In the genomic region with DNA sequence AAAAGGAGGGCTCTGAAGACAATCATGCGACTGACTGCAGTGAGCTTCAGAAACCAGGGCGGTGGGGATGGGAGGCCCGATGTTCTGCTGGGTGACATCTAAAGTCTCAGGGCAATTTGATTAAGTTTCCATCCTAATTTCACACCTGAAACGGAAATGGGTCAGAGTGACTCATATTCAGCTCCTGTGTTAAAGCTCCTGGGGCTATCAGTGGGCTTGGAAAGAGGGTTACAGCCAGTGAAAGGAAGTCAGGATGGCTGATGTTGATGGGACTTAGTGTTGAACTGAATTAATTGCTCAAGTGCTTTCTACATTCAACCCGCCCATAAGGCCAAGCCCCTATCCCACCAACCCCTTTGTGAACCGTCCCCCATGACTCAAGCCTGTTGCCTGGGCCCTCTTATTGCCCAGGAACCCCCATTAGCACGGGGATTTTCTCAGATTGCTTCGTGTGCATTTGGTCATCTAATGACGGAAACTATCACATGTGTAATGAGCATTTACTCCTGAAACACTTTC, we compare ENCODE assay signal across 10 cellular contexts. TPM values are rescaled to one million over a fixed set of nuclear protein-coding genes. Genes with fewer than 3 reads are reported as not detected.
A peak's percentile ranks its signal among the peaks of the same experiment; 100 is the strongest.
DNase-seq lines count a peak whose midpoint lies in the region; ATAC-seq, FAIRE-seq and TF ChIP-seq lines count a peak whose summit lies in the region.
"Had no signal": no experiment of that assay in that cellular context is flagged by ENCODE, and none has a peak within 500 bp of the region (broad histone marks: within the 10 kb centered on the region; RNA-seq: fewer than 3 reads in every experiment).

No MANE protein-coding gene starts in this region.

- no peak overlapping the region for H2AFZ ChIP-seq in SK-N-SH (ENCODE audit: low read depth)

- CTCF ChIA-PET in SK-N-SH (lab: Yijun Ruan, JAX) = interaction anchor here (1.3 kb wide), 1 partner anchor 27 kb away, joined by 3 read pairs; no protein-coding TSS in a partner anchor

- no peak for TF ChIP-seq EP300 in SK-N-SH (IDR thresholded peaks at IDR 0.05; ENCODE audit: borderline replicate concordance in 1 of 2, low read depth in 1 of 2, low read length in 1 of 2)

- WGBS in SK-N-SH (ENCODE audit: low lambda C conversion rate) = 82% methylated on average over 9 of the region's 9 CpGs

- no peaks in the 10 kb centered on the region for H3K9me3 ChIP-seq in kidney (ENCODE audit: control insufficient read depth in 1 of 2, low read length in 2 of 2)
- no peaks in the 10 kb centered on the region for H3K9me3 ChIP-seq in SK-N-SH
- no peaks in the 10 kb centered on the region for H3K9me3 ChIP-seq in Peyer's patch
- H3K9me3 ChIP-seq: thoracic aorta had no signal

- FAIRE-seq in GM12891 (lab: Jason Lieb, UNC) (peak; percentile 93), kidney (lab: Jason Lieb, UNC) (no peak)

- H3K4me3 ChIP-seq in kidney (ENCODE audit: low read length in 2 of 2) (no peak overlapping the region), SK-N-SH (ENCODE audit: low read depth in 2 of 2, low read length in 1 of 2) (no peak overlapping the region), Peyer's patch (no peak overlapping the region)
- H3K4me3 ChIP-seq: thoracic aorta had no signal

- H3K9me2 ChIP-seq in SK-N-SH = no peaks in the 10 kb centered on the region

- DNase-seq in GM12891 (ENCODE audit: insufficient read length, low spot score) = peak; percentile 44
- peak; percentile 58 for DNase-seq in dermis blood vessel endothelial cell
- no peak for DNase-seq in kidney
- DNase-seq in SK-N-SH = no peak
- DNase-seq in Peyer's patch = no peak
- DNase-seq: DMS53 had no signal

- TF ChIP-seq POLR2A in GM12891 (IDR thresholded peaks at IDR 0.05; ENCODE audit: low read depth, low read length) (no peak), Peyer's patch (IDR thresholded peaks at IDR 0.05) (no peak)

- H3K9ac ChIP-seq in kidney (ENCODE audit: low read length in 2 of 2) (no peak overlapping the region), SK-N-SH (no peak overlapping the region)

- H4K20me1 ChIP-seq in SK-N-SH (ENCODE audit: insufficient read depth) = no peaks in the 10 kb centered on the region

- no peaks in the 10 kb centered on the region for H3F3A ChIP-seq in SK-N-SH (replicated peaks; ENCODE audit: insufficient read depth)

- H3K4me2 ChIP-seq in SK-N-SH = no peak overlapping the region

- no peaks in the 10 kb centered on the region for H3K36me3 ChIP-seq in kidney (ENCODE audit: control insufficient read depth in 1 of 2, insufficient read depth in 2 of 2, low read length in 2 of 2)
- no peaks in the 10 kb centered on the region for H3K36me3 ChIP-seq in SK-N-SH (replicated peaks in 1 of 2; ENCODE audit: control insufficient read depth in 1 of 2, insufficient read depth in 2 of 2, low read length in 1 of 2)
- no peaks in the 10 kb centered on the region for H3K36me3 ChIP-seq in Peyer's patch
- H3K36me3 ChIP-seq: thoracic aorta had no signal

- intact Hi-C loops in kidney (cut with DNase I) = no loop called here

- no peaks in the 10 kb centered on the region for H3K27me3 ChIP-seq in SK-N-SH (ENCODE audit: insufficient read depth)
- no peaks in the 10 kb centered on the region for H3K27me3 ChIP-seq in Peyer's patch

- no peak overlapping the region for H3K27ac ChIP-seq in kidney (ENCODE audit: low read depth in 2 of 2, low read length in 2 of 2)
- H3K27ac ChIP-seq in SK-N-SH (ENCODE audit: low read depth in 2 of 2, low read length in 1 of 2) = no peak overlapping the region
- peak overlapping the region in 1 of 4 donors; percentile 10 for H3K27ac ChIP-seq in Peyer's patch
- H3K27ac ChIP-seq: thoracic aorta had no signal

- no peaks in the 10 kb centered on the region for H3K4me1 ChIP-seq in kidney (ENCODE audit: control insufficient read depth in 1 of 2, insufficient read depth in 1 of 2, low read depth in 1 of 2, low read length in 2 of 2)
- peaks cover 0 to 13% of the 10 kb centered on the region in 2 experiments; a peak in 1 of 4 replicates for H3K4me1 ChIP-seq in SK-N-SH (ENCODE audit: control insufficient read depth in 1 of 2, insufficient read depth in 2 of 2, low read depth in 1 of 2, low read length in 1 of 2)
- peaks cover 0 to 10% (median 4%) of the 10 kb centered on the region in 4 donors for H3K4me1 ChIP-seq in Peyer's patch

- ATAC-seq in GM21390 (IDR thresholded peaks at IDR 0.05; ENCODE audit: unreplicated experiment) = peak; percentile 72
- peak; percentile 67 for ATAC-seq in HG03521 (IDR thresholded peaks at IDR 0.05; ENCODE audit: unreplicated experiment)
- ATAC-seq in GM18519 (IDR thresholded peaks at IDR 0.05; ENCODE audit: low FRiP score, unreplicated experiment) = no peak

- H3K79me2 ChIP-seq in SK-N-SH (ENCODE audit: insufficient read depth) = no peaks in the 10 kb centered on the region

- TF ChIP-seq CTCF in kidney (IDR thresholded peaks at IDR 0.05; ENCODE audit: borderline replicate concordance, extremely low read depth, insufficient read depth) = no peak
- no peak for TF ChIP-seq CTCF in SK-N-SH (IDR thresholded peaks at IDR 0.05)
- no peak for TF ChIP-seq CTCF in Peyer's patch (IDR thresholded peaks at IDR 0.05)

- POLR2A ChIA-PET in SK-N-SH (lab: Yijun Ruan, JAX) = interaction anchor here (1.1 kb wide), 1 partner anchor 240 kb away, joined by 3 read pairs; no protein-coding TSS in a partner anchor

- no peak for TF ChIP-seq RAD21 in SK-N-SH (IDR thresholded peaks at IDR 0.05; ENCODE audit: low read length)

TF ChIP-seq in GM12891, 5 proteins besides CTCF, POLR2A, EP300 and RAD21:
- TF ChIP-seq POU2F2 (IDR thresholded peaks at IDR 0.05; ENCODE audit: low read depth, low read length) (peak; percentile 19; the same call in 1 of the 2 replicates), SPI1 (IDR thresholded peaks at IDR 0.05; ENCODE audit: low read depth, low read length) (peak; percentile 47), TAF1 (IDR thresholded peaks at IDR 0.05; ENCODE audit: low read depth, low read length) (no peak), POLR2AphosphoS5 (IDR thresholded peaks at IDR 0.05; ENCODE audit: low read depth, low read length) (no peak), PAX5 (IDR thresholded peaks at IDR 0.05; ENCODE audit: insufficient read depth, low read length, severe bottlenecking) (no peak)

TF ChIP-seq in SK-N-SH, 30 proteins besides CTCF, POLR2A, EP300 and RAD21:
- no peak for TF ChIP-seq ELF1 (IDR thresholded peaks at IDR 0.05)
- TF ChIP-seq TEAD4 (IDR thresholded peaks at IDR 0.05; ENCODE audit: borderline replicate concordance, insufficient read depth) = no peak
- TF ChIP-seq, protein P1, sequence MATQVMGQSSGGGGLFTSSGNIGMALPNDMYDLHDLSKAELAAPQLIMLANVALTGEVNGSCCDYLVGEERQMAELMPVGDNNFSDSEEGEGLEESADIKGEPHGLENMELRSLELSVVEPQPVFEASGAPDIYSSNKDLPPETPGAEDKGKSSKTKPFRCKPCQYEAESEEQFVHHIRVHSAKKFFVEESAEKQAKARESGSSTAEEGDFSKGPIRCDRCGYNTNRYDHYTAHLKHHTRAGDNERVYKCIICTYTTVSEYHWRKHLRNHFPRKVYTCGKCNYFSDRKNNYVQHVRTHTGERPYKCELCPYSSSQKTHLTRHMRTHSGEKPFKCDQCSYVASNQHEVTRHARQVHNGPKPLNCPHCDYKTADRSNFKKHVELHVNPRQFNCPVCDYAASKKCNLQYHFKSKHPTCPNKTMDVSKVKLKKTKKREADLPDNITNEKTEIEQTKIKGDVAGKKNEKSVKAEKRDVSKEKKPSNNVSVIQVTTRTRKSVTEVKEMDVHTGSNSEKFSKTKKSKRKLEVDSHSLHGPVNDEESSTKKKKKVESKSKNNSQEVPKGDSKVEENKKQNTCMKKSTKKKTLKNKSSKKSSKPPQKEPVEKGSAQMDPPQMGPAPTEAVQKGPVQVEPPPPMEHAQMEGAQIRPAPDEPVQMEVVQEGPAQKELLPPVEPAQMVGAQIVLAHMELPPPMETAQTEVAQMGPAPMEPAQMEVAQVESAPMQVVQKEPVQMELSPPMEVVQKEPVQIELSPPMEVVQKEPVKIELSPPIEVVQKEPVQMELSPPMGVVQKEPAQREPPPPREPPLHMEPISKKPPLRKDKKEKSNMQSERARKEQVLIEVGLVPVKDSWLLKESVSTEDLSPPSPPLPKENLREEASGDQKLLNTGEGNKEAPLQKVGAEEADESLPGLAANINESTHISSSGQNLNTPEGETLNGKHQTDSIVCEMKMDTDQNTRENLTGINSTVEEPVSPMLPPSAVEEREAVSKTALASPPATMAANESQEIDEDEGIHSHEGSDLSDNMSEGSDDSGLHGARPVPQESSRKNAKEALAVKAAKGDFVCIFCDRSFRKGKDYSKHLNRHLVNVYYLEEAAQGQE (IDR thresholded peaks at IDR 0.05; ENCODE audit: low read depth, low read length) = no peak
- no peak for TF ChIP-seq MXI1 (IDR thresholded peaks at IDR 0.05; ENCODE audit: low read depth, low read length)
- TF ChIP-seq TCF12 (IDR thresholded peaks at IDR 0.05) = no peak
- no peak for TF ChIP-seq FOXM1 (IDR thresholded peaks at IDR 0.05; ENCODE audit: low read depth)
- TF ChIP-seq, protein P2, sequence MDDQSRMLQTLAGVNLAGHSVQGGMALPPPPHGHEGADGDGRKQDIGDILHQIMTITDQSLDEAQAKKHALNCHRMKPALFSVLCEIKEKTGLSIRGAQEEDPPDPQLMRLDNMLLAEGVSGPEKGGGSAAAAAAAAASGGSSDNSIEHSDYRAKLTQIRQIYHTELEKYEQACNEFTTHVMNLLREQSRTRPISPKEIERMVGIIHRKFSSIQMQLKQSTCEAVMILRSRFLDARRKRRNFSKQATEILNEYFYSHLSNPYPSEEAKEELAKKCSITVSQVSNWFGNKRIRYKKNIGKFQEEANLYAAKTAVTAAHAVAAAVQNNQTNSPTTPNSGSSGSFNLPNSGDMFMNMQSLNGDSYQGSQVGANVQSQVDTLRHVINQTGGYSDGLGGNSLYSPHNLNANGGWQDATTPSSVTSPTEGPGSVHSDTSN (IDR thresholded peaks at IDR 0.05) = no peak
- TF ChIP-seq, protein P3, sequence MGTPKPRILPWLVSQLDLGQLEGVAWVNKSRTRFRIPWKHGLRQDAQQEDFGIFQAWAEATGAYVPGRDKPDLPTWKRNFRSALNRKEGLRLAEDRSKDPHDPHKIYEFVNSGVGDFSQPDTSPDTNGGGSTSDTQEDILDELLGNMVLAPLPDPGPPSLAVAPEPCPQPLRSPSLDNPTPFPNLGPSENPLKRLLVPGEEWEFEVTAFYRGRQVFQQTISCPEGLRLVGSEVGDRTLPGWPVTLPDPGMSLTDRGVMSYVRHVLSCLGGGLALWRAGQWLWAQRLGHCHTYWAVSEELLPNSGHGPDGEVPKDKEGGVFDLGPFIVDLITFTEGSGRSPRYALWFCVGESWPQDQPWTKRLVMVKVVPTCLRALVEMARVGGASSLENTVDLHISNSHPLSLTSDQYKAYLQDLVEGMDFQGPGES (IDR thresholded peaks at IDR 0.05; ENCODE audit: low read depth, low read length) = no peak
- no peak for TF ChIP-seq TAF1 (IDR thresholded peaks at IDR 0.05; ENCODE audit: borderline replicate concordance, low read depth, low read length)

RNA-seq across cellular contexts. Expression of gene TBC1D7, which starts 47.1 kb away (rescaled TPM):
- 21.3 TPM for polyA plus RNA-seq in GM12891 (2012; ENCODE audit: low read depth, missing spikeins)
- total RNA-seq in dermis blood vessel endothelial cell (15.0 and 16.6 TPM in 2 replicates), kidney (12.9 TPM), Peyer's patch (10 to 100 TPM; 13.3 to 18.6 (median 16.9) TPM)
- polyA plus RNA-seq in kidney (ENCODE audit: insufficient read depth, low read depth, low replicate concordance) (39.4 TPM), SK-N-SH (2012; rRNA removed) (25.2 and 27.5 TPM in 2 replicates)
- 27.7 and 30.3 TPM in 2 replicates for polyA plus RNA-seq in SK-N-SH (2012; cell fraction: cytosol; rRNA removed)
- polyA plus RNA-seq in SK-N-SH (2012; cell fraction: nucleus; rRNA removed) = 22.8 and 24.5 TPM in 2 replicates

Comparison
In these comparisons a context has a peak if more than half of its experiments do, and no peak if none do; other contexts are left out.
1. DNase-seq: peak in GM12891 (single experiment) and dermis blood vessel endothelial cell (single experiment); none in kidney (single experiment), SK-N-SH (single experiment) and Peyer's patch (0 of 3).